Comparison of ENCODE assay signal across 29 cellular contexts in genomic region chr2:107062599-107063196, GRCh38.
DNase-seq lines count a peak whose midpoint lies in the region; ATAC-seq, FAIRE-seq and TF ChIP-seq lines count a peak whose summit lies in the region.
"Had no signal": no experiment of that assay in that cellular context is flagged by ENCODE, and none has a peak within 500 bp of the region (broad histone marks: within the 10 kb centered on the region; RNA-seq: fewer than 3 reads in every experiment).

No MANE protein-coding gene starts in this region.

- H3K27me3 ChIP-seq in H1 (replicated peaks in 1 of 4; ENCODE audit: control insufficient read depth in 3 of 4, extremely low read depth in 1 of 4, insufficient read depth in 3 of 4, low read length in 3 of 4) (no peaks in the 10 kb centered on the region), smooth muscle cell (ENCODE audit: low read depth) (no peaks in the 10 kb centered on the region)
- H3K27me3 ChIP-seq: heart left ventricle, ovary, right atrium auricular region, spleen, upper lobe of right lung had no signal

- H4K20me1 ChIP-seq in H1 (replicated peaks in 1 of 2; ENCODE audit: control insufficient read depth in 1 of 2, insufficient read depth in 2 of 2, low read length in 2 of 2) (no peaks in the 10 kb centered on the region), smooth muscle cell (ENCODE audit: low read depth) (no peaks in the 10 kb centered on the region)

- TF ChIP-seq POLR2A in H1 (IDR thresholded peaks at IDR 0.05; ENCODE audit: control extremely low read depth in 1 of 2, low read depth in 2 of 2, low read length in 2 of 2): no peak

- no peak overlapping the region for H4K5ac ChIP-seq in H1 (ENCODE audit: insufficient read length, low read depth, low read length)

- no peak overlapping the region for H4K91ac ChIP-seq in H1 (replicated peaks; ENCODE audit: insufficient read length, low read length)

- no peak overlapping the region for H3K14ac ChIP-seq in H1 (ENCODE audit: insufficient read length)

- H3K23ac ChIP-seq in H1 (ENCODE audit: insufficient read length): no peak overlapping the region

- H2BK20ac ChIP-seq in H1 (ENCODE audit: low read length): no peak overlapping the region

- H3K79me2 ChIP-seq in H1 (ENCODE audit: control insufficient read depth in 1 of 2, insufficient read depth in 2 of 2, low read length in 2 of 2): no peaks in the 10 kb centered on the region
- no peaks in the 10 kb centered on the region for H3K79me2 ChIP-seq in smooth muscle cell (ENCODE audit: low read depth)

- H3K4me2 ChIP-seq in H1 (ENCODE audit: insufficient read depth in 1 of 2, low read depth in 2 of 2, low read length in 2 of 2) (peak overlapping the region in 1 of 2 experiments; percentile 31; a peak in 1 of 4 replicates), smooth muscle cell (peak overlapping the region; percentile 62)

- no peak overlapping the region for H2BK15ac ChIP-seq in H1 (ENCODE audit: low read length)

- POLR2A ChIA-PET in H1 (lab: Charles Lee; ENCODE audit: partially characterized antibody): no interaction called here

- no peaks in the 10 kb centered on the region for H3K79me1 ChIP-seq in H1 (ENCODE audit: low read depth, low read length)

- no peak overlapping the region for H2BK120ac ChIP-seq in H1 (replicated peaks; ENCODE audit: low read depth, low read length)

- DNase-seq in NCI-H1105 (lab: John Stamatoyannopoulos, UW) (peak; percentile 54), NCI-H510A treated with DMSO at 0.1 percent for 48 hours (lab: John Stamatoyannopoulos, UW) (peak; percentile 83), H1 (ENCODE audit: low read depth in 1 of 2, low spot score in 2 of 2) (no peak), smooth muscle cell (lab: John Stamatoyannopoulos, UW; ENCODE audit: unreplicated experiment) (no peak), T-helper 1 cell (no peak)
- no peak for DNase-seq in central memory CD4-positive, alpha-beta T cell
- DNase-seq: activated CD8-positive, alpha-beta T cell treated with anti-CD3 and anti-CD28 coated beads, Interleukin-2, amount 10 ng/mL, durations not matched to agents 7 days and 5 days; foreskin fibroblast; GF-D8; lower lobe of right lung; NCI-H1436; NCI-H2081 treated with DMSO at 0.1 percent for 48 hours; NCI-H526 treated with DMSO at 0.1 percent for 48 hours; ovary; spleen; stimulated activated CD4-positive, alpha-beta T cell treated with anti-CD3 and anti-CD28 coated beads, Interleukin-2, amount 100 ng/mL, for 48 hours; stimulated activated naive B cell treated with anti-CD40 and anti-IgM and Interleukin-4, amounts not matched to agents 10 μg/mL and 1 μg/mL and 100 μg/mL, for 72 hours; T-helper 17 cell; upper lobe of right lung had no signal

- H2AFZ ChIP-seq in H1 (ENCODE audit: low read length): no peak overlapping the region
- peak overlapping the region; percentile 47 for H2AFZ ChIP-seq in smooth muscle cell (ENCODE audit: low read depth)

- H3K18ac ChIP-seq in H1 (ENCODE audit: extremely low read depth, low read length): no peak overlapping the region

- peaks cover 7% of the 10 kb centered on the region for H3F3A ChIP-seq in smooth muscle cell (ENCODE audit: low read depth)

- H3K27ac ChIP-seq in H1 (ENCODE audit: low read depth, low read length): no peak overlapping the region
- no peak overlapping the region for H3K27ac ChIP-seq in smooth muscle cell (ENCODE audit: low read depth)
- H3K27ac ChIP-seq: coronary artery, heart left ventricle, lower lobe of right lung, ovary, right atrium auricular region, RWPE1, SK-N-MC, spleen, upper lobe of right lung had no signal

- H3K9ac ChIP-seq in H1 (replicated peaks in 1 of 4; ENCODE audit: extremely low read depth in 1 of 4, low read depth in 3 of 4, low read length in 3 of 4) (no peak overlapping the region), smooth muscle cell (ENCODE audit: low read depth) (no peak overlapping the region)

- H3K56ac ChIP-seq in H1 (replicated peaks; ENCODE audit: insufficient read length, low read depth, low read length): no peak overlapping the region

- no peak overlapping the region for H2BK12ac ChIP-seq in H1 (ENCODE audit: low read depth, low read length)

- 62% methylated on average over 5 of the region's 5 CpGs; no CpG with 5 or more reads in 1 of the 2 experiments for WGBS in H1 (ENCODE audit: extremely low coverage in 1 of 2, insufficient coverage in 1 of 2, insufficient read length in 1 of 2, insufficient replicate concordance in 2 of 2, low coverage in 1 of 2, low lambda C conversion rate in 2 of 2, missing lambda C conversion rate in 1 of 2), 2 experiments
- 60% methylated on average over 5 of the region's 5 CpGs for WGBS in smooth muscle cell (ENCODE audit: low lambda C conversion rate)

- no peaks in the 10 kb centered on the region for H3K23me2 ChIP-seq in H1 (ENCODE audit: low read depth, low read length)

- TF ChIP-seq RAD21 in H1 (IDR thresholded peaks at IDR 0.05 in 1 of 2, conservative IDR thresholded peaks at IDR 0.05 in 1 of 2; ENCODE audit: low read depth in 2 of 2, low read length in 2 of 2): peak; percentile 6 to 7; a peak in 1 of 4 replicates

- no peak overlapping the region for H2AK5ac ChIP-seq in H1 (ENCODE audit: low read depth, low read length)

- no peak overlapping the region for H3K4me3 ChIP-seq in H1 (ENCODE audit: extremely low read depth in 1 of 4, insufficient read depth in 2 of 4, low read depth in 3 of 4, low read length in 4 of 4)
- no peak overlapping the region for H3K4me3 ChIP-seq in smooth muscle cell
- H3K4me3 ChIP-seq: coronary artery, heart left ventricle, lower lobe of right lung, ovary, right atrium auricular region, SK-N-MC, spleen, upper lobe of right lung had no signal

- TF ChIP-seq CTCF in H1 (IDR thresholded peaks at IDR 0.05; ENCODE audit: control extremely low read depth in 1 of 3, insufficient read depth in 1 of 3, low read depth in 1 of 3, low read length in 3 of 3): no peak
- no peak for TF ChIP-seq CTCF in smooth muscle cell (IDR thresholded peaks at IDR 0.05; ENCODE audit: borderline replicate concordance, insufficient read depth, poor library complexity, severe bottlenecking)

- no peak overlapping the region for H2BK5ac ChIP-seq in H1 (ENCODE audit: low read depth, low read length)

- no peak for FAIRE-seq in H1 (lab: Jason Lieb, UNC)
- FAIRE-seq: bronchial epithelial cell had no signal

- peaks cover 5 to 8% (median 6%) of the 10 kb centered on the region in 4 experiments; a peak in 6 of 7 replicates for H3K4me1 ChIP-seq in H1 (replicated peaks in 1 of 4; ENCODE audit: control insufficient read depth in 3 of 4, insufficient read depth in 4 of 4, low read length in 3 of 4)
- H3K4me1 ChIP-seq in smooth muscle cell (ENCODE audit: low read depth): peaks cover 29% of the 10 kb centered on the region
- H3K4me1 ChIP-seq: lower lobe of right lung, right atrium auricular region, spleen, upper lobe of right lung had no signal

- CTCF ChIA-PET in H1 (lab: Charles Lee; ENCODE audit: partially characterized antibody): no interaction called here

- TF ChIP-seq EP300 in H1 (IDR thresholded peaks at IDR 0.05; ENCODE audit: borderline replicate concordance in 1 of 2, low read depth in 2 of 2, low read length in 2 of 2): no peak

- no peaks in the 10 kb centered on the region for H3K36me3 ChIP-seq in H1 (ENCODE audit: control insufficient read depth in 2 of 4, insufficient read depth in 4 of 4, low read length in 3 of 4)
- H3K36me3 ChIP-seq in smooth muscle cell (ENCODE audit: low read depth): no peaks in the 10 kb centered on the region
- H3K36me3 ChIP-seq: heart left ventricle, lower lobe of right lung, ovary, right atrium auricular region, spleen, upper lobe of right lung had no signal

- H3K9me3 ChIP-seq in H1 (ENCODE audit: insufficient read depth in 2 of 2, low read depth in 1 of 2, low read length in 1 of 2) (no peaks in the 10 kb centered on the region), smooth muscle cell (replicated peaks; ENCODE audit: low read depth) (no peaks in the 10 kb centered on the region)
- H3K9me3 ChIP-seq: heart left ventricle, lower lobe of right lung, ovary, right atrium auricular region, spleen, upper lobe of right lung had no signal

- no peak overlapping the region for H3K4ac ChIP-seq in H1 (replicated peaks; ENCODE audit: insufficient read length, low read depth, low read length)

- ATAC-seq in HG03025 (IDR thresholded peaks at IDR 0.05; ENCODE audit: low FRiP score, unreplicated experiment): no peak
- ATAC-seq: activated CD8-positive, alpha-beta T cell treated with anti-CD3 and anti-CD28 coated beads, Interleukin-2, amount 10 ng/mL, durations not matched to agents 7 days and 5 days; esophagus mucosa; HCT116; lower lobe of right lung; natural killer cell treated with Interleukin-12 subunit alpha and Interleukin-12 subunit beta and Interleukin-15 and Interleukin-18, amount 100 ng/mL, for 72 hours; stimulated activated naive B cell treated with anti-CD40 and anti-IgM and Interleukin-4, amounts not matched to agents 10 μg/mL and 1 μg/mL and 100 μg/mL, for 72 hours; T-helper 17 cell; upper lobe of right lung had no signal

- H4K8ac ChIP-seq in H1 (ENCODE audit: extremely low read depth, insufficient read depth, low read length): no peak overlapping the region

TF ChIP-seq in H1, 55 proteins besides CTCF, POLR2A, EP300 and RAD21:
- no peak for TF ChIP-seq SAP30 (IDR thresholded peaks at IDR 0.05; ENCODE audit: insufficient read depth, insufficient replicate concordance, low read length)
- TF ChIP-seq BRCA1 (IDR thresholded peaks at IDR 0.05; ENCODE audit: low read depth, low read length): no peak
- TF ChIP-seq CTBP2 (IDR thresholded peaks at IDR 0.05; ENCODE audit: borderline replicate concordance, insufficient read depth, insufficient read length, low read length): no peak
- TF ChIP-seq KDM4A (IDR thresholded peaks at IDR 0.05; ENCODE audit: low read depth, low read length, severe bottlenecking): no peak
- TF ChIP-seq TCF12 (IDR thresholded peaks at IDR 0.05; ENCODE audit: low read depth, low read length): no peak
- TF ChIP-seq YY1 (IDR thresholded peaks at IDR 0.05; ENCODE audit: low read depth, low read length): no peak
- no peak for TF ChIP-seq MAFK (IDR thresholded peaks at IDR 0.05; ENCODE audit: low read depth, low read length)
- no peak for TF ChIP-seq SP1 (IDR thresholded peaks at IDR 0.05; ENCODE audit: low read depth, low read length)
- TF ChIP-seq KDM1A (IDR thresholded peaks at IDR 0.05; ENCODE audit: borderline replicate concordance, low read length): no peak
- no peak for TF ChIP-seq KDM5A (IDR thresholded peaks at IDR 0.05; ENCODE audit: low read length)

Comparison
In these comparisons a context has a peak if more than half of its experiments do, and no peak if none do; other contexts are left out.
1. DNase-seq: peak in NCI-H1105 (single experiment) and NCI-H510A treated with DMSO at 0.1 percent for 48 hours (single experiment); none in H1 (0 of 2), smooth muscle cell (single experiment), central memory CD4-positive, alpha-beta T cell (single experiment) and T-helper 1 cell (0 of 5).